In the genomic region with DNA sequence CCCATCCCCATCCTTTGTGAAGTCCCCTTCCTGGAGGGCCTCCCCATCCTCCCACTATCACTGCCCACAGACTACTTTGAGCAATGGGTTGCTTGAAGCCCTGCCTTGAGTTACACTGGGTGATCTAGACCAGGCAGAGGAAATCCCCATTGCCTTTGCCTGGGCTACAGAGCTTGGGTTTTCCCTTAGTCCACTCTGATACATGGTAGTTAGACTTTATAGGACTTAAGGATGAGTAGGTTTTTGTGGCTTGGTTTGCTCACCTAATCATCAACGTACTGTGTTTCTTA, we compare ENCODE assay signal across 8 cellular contexts. TPM values are rescaled to one million over a fixed set of nuclear protein-coding genes. Genes with fewer than 3 reads are reported as not detected.
DNase-seq lines count a peak whose midpoint lies in the region; ATAC-seq and TF ChIP-seq lines count a peak whose summit lies in the region.

No MANE protein-coding gene starts in this region.

- intact Hi-C loops in esophagus squamous epithelium (cut with DNase I), result no loop called here

- H3K4me3 ChIP-seq in DOHH2 (ENCODE audit: low read length) (peak overlapping the region; percentile 42), OCI-LY3 (ENCODE audit: low read length) (peak overlapping the region; percentile 27), esophagus squamous epithelium (no peak overlapping the region)

- H3K9ac ChIP-seq in OCI-LY3 (ENCODE audit: low read length), result no peak overlapping the region; the same call in 1 of the 2 replicates

- H3F3A ChIP-seq in DOHH2 (ENCODE audit: control insufficient read depth, insufficient read depth), result peaks cover 67% of the 10 kb centered on the region

- H3K36me3 ChIP-seq in DOHH2 (ENCODE audit: control insufficient read depth, low read length) (peaks cover 97% of the 10 kb centered on the region), OCI-LY3 (replicated peaks; ENCODE audit: low read depth, low read length) (peaks cover 53% of the 10 kb centered on the region), esophagus squamous epithelium (no peaks in the 10 kb centered on the region)

- ATAC-seq in GM21619 (IDR thresholded peaks at IDR 0.05; ENCODE audit: unreplicated experiment), result peak; percentile 40

- H3K9me3 ChIP-seq in DOHH2 (ENCODE audit: control insufficient read depth, insufficient read depth, low read length) (no peaks in the 10 kb centered on the region), OCI-LY3 (ENCODE audit: insufficient read depth, low read length) (no peaks in the 10 kb centered on the region), esophagus squamous epithelium (no peaks in the 10 kb centered on the region)

- H3K27ac ChIP-seq in DOHH2 (ENCODE audit: low read depth, low read length) (peak overlapping the region; percentile 67), OCI-LY3 (ENCODE audit: low read length) (peak overlapping the region; percentile 38), esophagus squamous epithelium (peak overlapping the region in 3 of 4 donors; percentile 17 to 58 (median 33))

- peaks cover 66% of the 10 kb centered on the region for H4K20me1 ChIP-seq in DOHH2 (ENCODE audit: control insufficient read depth, insufficient read depth, low read depth, low read length)
- H4K20me1 ChIP-seq in OCI-LY3 (ENCODE audit: insufficient read depth, low read length), result peaks cover 99% of the 10 kb centered on the region

- H2AFZ ChIP-seq in OCI-LY3 (ENCODE audit: low read depth, low read length), result no peak overlapping the region

- WGBS in esophagus squamous epithelium, 2 donors, result 69 to 77% methylated on average over 1 of the region's 1 CpG

- H3K79me2 ChIP-seq in DOHH2 (ENCODE audit: control insufficient read depth, low read length), result peaks cover 100% of the 10 kb centered on the region
- peaks cover 100% of the 10 kb centered on the region for H3K79me2 ChIP-seq in OCI-LY3 (ENCODE audit: low read length)

- H3K4me1 ChIP-seq in DOHH2 (ENCODE audit: control insufficient read depth, low read length) (peaks cover 100% of the 10 kb centered on the region), OCI-LY3 (ENCODE audit: low read length) (peaks cover 72% of the 10 kb centered on the region), esophagus squamous epithelium (peaks cover 7 to 73% (median 21%) of the 10 kb centered on the region in 3 donors)

- H3K4me2 ChIP-seq in DOHH2 (ENCODE audit: low read length) (peak overlapping the region; percentile 65), OCI-LY3 (ENCODE audit: low read length) (peak overlapping the region; percentile 71)

- no peak for DNase-seq in esophagus squamous epithelium (lab: John Stamatoyannopoulos, UW)
- DNase-seq in AG20443 (ENCODE audit: low spot score), result no peak
- no peak for DNase-seq in NCI-H1694 (lab: John Stamatoyannopoulos, UW)
- no peak for DNase-seq in DMS79 (lab: John Stamatoyannopoulos, UW)
- no peak for DNase-seq in OCI-M2 (lab: John Stamatoyannopoulos, UW; ENCODE audit: unreplicated experiment)

- TF ChIP-seq CTCF in DOHH2 (IDR thresholded peaks at IDR 0.05; ENCODE audit: low read depth, low read length, poor library complexity, severe bottlenecking) (no peak), OCI-LY3 (IDR thresholded peaks at IDR 0.05; ENCODE audit: low read depth, low read length) (no peak), esophagus squamous epithelium (IDR thresholded peaks at IDR 0.05) (no peak)

- H3K27me3 ChIP-seq in DOHH2 (ENCODE audit: control insufficient read depth, low read length), result no peaks in the 10 kb centered on the region
- no peaks in the 10 kb centered on the region for H3K27me3 ChIP-seq in OCI-LY3 (ENCODE audit: low read depth, low read length)
- H3K27me3 ChIP-seq in esophagus squamous epithelium, result no peaks in the 10 kb centered on the region

- H3K9me2 ChIP-seq in DOHH2 (replicated peaks; ENCODE audit: control insufficient read depth, low read length), result no peaks in the 10 kb centered on the region

- TF ChIP-seq POLR2A in esophagus squamous epithelium (IDR thresholded peaks at IDR 0.05), result no peak

RNA-seq across cellular contexts. Expression of gene TMEM131L, which starts 56.6 kb away (rescaled TPM):
- total RNA-seq in esophagus squamous epithelium, result 10 to 100 TPM in 3 of 4 donors, 1 to 10 TPM in 1; 9.2 to 14.7 (median 12.4) TPM

Comparison
In these comparisons a context has a peak if more than half of its experiments do, and no peak if none do; other contexts are left out.
1. H3K4me3 ChIP-seq: peak in DOHH2 (single experiment) and OCI-LY3 (single experiment); none in esophagus squamous epithelium (0 of 4).
2. Peak in every context shown above with its lines, with median percentiles within 50 percentile points of each other: H3K27ac ChIP-seq.